ENCODE assay signal across 1 cellular context in genomic region chr10:73810735-73811465, GRCh38.
TF ChIP-seq lines count a peak whose summit lies in the region.

No MANE protein-coding gene starts in this region.

TF ChIP-seq in GM23338, 12 proteins besides CTCF, POLR2A, EP300 and RAD21 (continued from another document):
- TF ChIP-seq REST (IDR thresholded peaks at IDR 0.05; ENCODE audit: unreplicated experiment) (no peak), EZH2 (IDR thresholded peaks at IDR 0.05; ENCODE audit: low read depth, unreplicated experiment) (no peak), NANOG (IDR thresholded peaks at IDR 0.05; ENCODE audit: borderline replicate concordance) (no peak), ZNF114 (CRISPR knock-in tag; IDR thresholded peaks at IDR 0.05) (no peak), EZH2phosphoT487 (IDR thresholded peaks at IDR 0.05; ENCODE audit: unreplicated experiment) (no peak), JUNB (IDR thresholded peaks at IDR 0.05; ENCODE audit: unreplicated experiment) (no peak), ETS1 (IDR thresholded peaks at IDR 0.05) (no peak), STAT1 (IDR thresholded peaks at IDR 0.05; ENCODE audit: unreplicated experiment) (no peak)
